In genomic region chr10:114470956-114471905, GRCh38 we compare ENCODE assay signal across 8 cellular contexts.
A peak's percentile ranks its signal among the peaks of the same experiment; 100 is the strongest.
DNase-seq lines count a peak whose midpoint lies in the region; ATAC-seq and TF ChIP-seq lines count a peak whose summit lies in the region.

No MANE protein-coding gene starts in this region.

- no peak overlapping the region for H2AK5ac ChIP-seq in neuronal stem cell (ENCODE audit: low read depth, low read length)

- no peak overlapping the region for H3K14ac ChIP-seq in neuronal stem cell (ENCODE audit: low read length)

- H2BK120ac ChIP-seq in neuronal stem cell (ENCODE audit: low read depth, low read length): no peak overlapping the region

- H3K36me3 ChIP-seq in OCI-LY7 (ENCODE audit: insufficient read depth, low read length): peaks cover 64% of the 10 kb centered on the region
- peaks cover 2 to 63% of the 10 kb centered on the region in 2 donors for H3K36me3 ChIP-seq in neuronal stem cell (replicated peaks in 1 of 2; ENCODE audit: control insufficient read depth in 2 of 2, insufficient read depth in 2 of 2, low read length in 2 of 2)

- peak overlapping the region; percentile 22; the same call in 1 of the 2 replicates for H3K4me2 ChIP-seq in OCI-LY7 (ENCODE audit: low read length)
- no peak overlapping the region for H3K4me2 ChIP-seq in neuronal stem cell (ENCODE audit: insufficient read depth, low read length, poor library complexity, severe bottlenecking)

- no peaks in the 10 kb centered on the region for H3K9me3 ChIP-seq in OCI-LY7 (ENCODE audit: low read length)
- no peaks in the 10 kb centered on the region for H3K9me3 ChIP-seq in neuronal stem cell (replicated peaks in 1 of 2; ENCODE audit: control insufficient read depth in 2 of 2, insufficient read depth in 1 of 2, low read depth in 1 of 2, low read length in 2 of 2)

- H2AFZ ChIP-seq in OCI-LY7 (ENCODE audit: low read length) (no peak overlapping the region), neuronal stem cell (ENCODE audit: low read length) (no peak overlapping the region)

- H3K18ac ChIP-seq in neuronal stem cell (ENCODE audit: low read length): no peak overlapping the region

- H3K9ac ChIP-seq in neuronal stem cell (ENCODE audit: low read depth, low read length, poor library complexity): no peak overlapping the region

- H2BK12ac ChIP-seq in neuronal stem cell (ENCODE audit: low read length): no peak overlapping the region

- peaks cover 6% of the 10 kb centered on the region; the same call in 1 of the 2 replicates for H4K20me1 ChIP-seq in OCI-LY7 (ENCODE audit: insufficient read depth, low read length)

- H3K79me2 ChIP-seq in OCI-LY7 (ENCODE audit: insufficient read depth, low read depth, low read length): peaks cover 7% of the 10 kb centered on the region; the same call in 1 of the 2 replicates

- no peak overlapping the region for H3K4ac ChIP-seq in neuronal stem cell (ENCODE audit: low read length)

- H3K9me2 ChIP-seq in OCI-LY7 (ENCODE audit: insufficient read depth, low read length): no peaks in the 10 kb centered on the region

- CTCF ChIA-PET in OCI-LY7 (lab: Charles Lee; ENCODE audit: unreplicated experiment): interaction anchor here (0.6 to 1.3 kb wide), 8 partner anchors 44 to 167 kb away, joined by 3 to 5 read pairs (median 3); no protein-coding TSS in a partner anchor

- no peak overlapping the region for H2BK5ac ChIP-seq in neuronal stem cell (ENCODE audit: low read length)

- no peaks in the 10 kb centered on the region for H3K79me1 ChIP-seq in neuronal stem cell (ENCODE audit: low read depth, low read length)

- H4K91ac ChIP-seq in neuronal stem cell (ENCODE audit: low read depth, low read length, poor library complexity): no peak overlapping the region

- POLR2A ChIA-PET in OCI-LY7 (lab: Charles Lee): interaction anchor here (0.5 to 4.5 kb wide), 21 partner anchors 10 to 551 kb away, joined by 3 to 35 read pairs (median 4); partner anchors contain the start of genes FHIP2A and TRUB1

- ATAC-seq in GM21381 (IDR thresholded peaks at IDR 0.05; ENCODE audit: unreplicated experiment): peak; percentile 94

- peak overlapping the region; percentile 39 for H3K27ac ChIP-seq in OCI-LY7 (ENCODE audit: low read depth, low read length, poor library complexity, severe bottlenecking)
- H3K27ac ChIP-seq in neuronal stem cell (replicated peaks; ENCODE audit: low read length): no peak overlapping the region
- no peak overlapping the region for H3K27ac ChIP-seq in substantia nigra (ENCODE audit: low read depth, low read length, poor library complexity, severe bottlenecking)

- no peak overlapping the region for H4K8ac ChIP-seq in neuronal stem cell (ENCODE audit: low read depth, low read length)

- no peak overlapping the region for H3K4me3 ChIP-seq in OCI-LY7 (ENCODE audit: low read depth, low read length, poor library complexity, severe bottlenecking)
- no peak overlapping the region for H3K4me3 ChIP-seq in neuronal stem cell (ENCODE audit: low read length in 2 of 2)

- intact Hi-C loops in OCI-LY7 (cut with micrococcal nuclease; ENCODE audit: unreplicated experiment): loop anchor here (1.0 to 10.0 kb wide), 8 partner anchors 18 to 654 kb away; no protein-coding TSS in a partner anchor

- peak; percentile 77 for DNase-seq in DMS153 treated with DMSO at 0.1 percent for 48 hours (lab: John Stamatoyannopoulos, UW; ENCODE audit: unreplicated experiment)
- peak; percentile 55 for DNase-seq in HPDE6-E6E7 (ENCODE audit: extremely low spot score)
- peak; percentile 87 for DNase-seq in OCI-LY7 (ENCODE audit: low spot score)
- DNase-seq in activated T-cell treated with anti-CD3 and anti-CD28 coated beads, Interleukin-2, amount 50 U/mL, for 48 hours: peak; percentile 68 to 74
- peak; percentile 56 for DNase-seq in fibroblast of gingiva (ENCODE audit: low read depth)
- peak; percentile 55 for DNase-seq in neuronal stem cell (ENCODE audit: low spot score)
- DNase-seq in substantia nigra (lab: John Stamatoyannopoulos, UW): peak in 36 of 49 donors; percentile 3 to 68 (median 36)

- no CpG with 5 or more reads among the region's 11 CpGs for WGBS in neuronal stem cell (ENCODE audit: extremely low coverage in 2 of 2, insufficient read length in 2 of 2, insufficient replicate concordance in 1 of 2), 2 donors

- no peak overlapping the region for H3K23ac ChIP-seq in neuronal stem cell (ENCODE audit: low read depth, low read length, poor library complexity)

- no peaks in the 10 kb centered on the region for H3K27me3 ChIP-seq in neuronal stem cell (ENCODE audit: control insufficient read depth in 3 of 3, insufficient read depth in 3 of 3, low read depth in 1 of 3, low read length in 3 of 3)

- no peak overlapping the region for H2BK15ac ChIP-seq in neuronal stem cell (ENCODE audit: low read length)

- no TSS peak for BruUV-seq in OCI-LY7 (replicated peaks; lab: Mats Ljungman, UMichigan)

- TF ChIP-seq CTCF in OCI-LY7 (conservative IDR thresholded peaks at IDR 0.05; ENCODE audit: low read length): peak; percentile 92

- H3K4me1 ChIP-seq in OCI-LY7 (ENCODE audit: insufficient read depth, low read length, poor library complexity, severe bottlenecking) (peaks cover 27% of the 10 kb centered on the region), neuronal stem cell (ENCODE audit: control insufficient read depth in 2 of 2, insufficient read depth in 1 of 2, low read depth in 1 of 2, low read length in 2 of 2) (peaks cover 5 to 6% of the 10 kb centered on the region in 2 donors)

Comparison
In these comparisons a context has a peak if more than half of its experiments do, and no peak if none do; other contexts are left out.
1. DNase-seq: peak in every context shown above with its lines; median percentile 87 in OCI-LY7; 77 in DMS153 treated with DMSO at 0.1 percent for 48 hours; 71 in activated T-cell treated with anti-CD3 and anti-CD28 coated beads, Interleukin-2, amount 50 U/mL, for 48 hours; 56 in fibroblast of gingiva; 55 in HPDE6-E6E7; 55 in neuronal stem cell; 36 in substantia nigra.